In the genomic region with DNA sequence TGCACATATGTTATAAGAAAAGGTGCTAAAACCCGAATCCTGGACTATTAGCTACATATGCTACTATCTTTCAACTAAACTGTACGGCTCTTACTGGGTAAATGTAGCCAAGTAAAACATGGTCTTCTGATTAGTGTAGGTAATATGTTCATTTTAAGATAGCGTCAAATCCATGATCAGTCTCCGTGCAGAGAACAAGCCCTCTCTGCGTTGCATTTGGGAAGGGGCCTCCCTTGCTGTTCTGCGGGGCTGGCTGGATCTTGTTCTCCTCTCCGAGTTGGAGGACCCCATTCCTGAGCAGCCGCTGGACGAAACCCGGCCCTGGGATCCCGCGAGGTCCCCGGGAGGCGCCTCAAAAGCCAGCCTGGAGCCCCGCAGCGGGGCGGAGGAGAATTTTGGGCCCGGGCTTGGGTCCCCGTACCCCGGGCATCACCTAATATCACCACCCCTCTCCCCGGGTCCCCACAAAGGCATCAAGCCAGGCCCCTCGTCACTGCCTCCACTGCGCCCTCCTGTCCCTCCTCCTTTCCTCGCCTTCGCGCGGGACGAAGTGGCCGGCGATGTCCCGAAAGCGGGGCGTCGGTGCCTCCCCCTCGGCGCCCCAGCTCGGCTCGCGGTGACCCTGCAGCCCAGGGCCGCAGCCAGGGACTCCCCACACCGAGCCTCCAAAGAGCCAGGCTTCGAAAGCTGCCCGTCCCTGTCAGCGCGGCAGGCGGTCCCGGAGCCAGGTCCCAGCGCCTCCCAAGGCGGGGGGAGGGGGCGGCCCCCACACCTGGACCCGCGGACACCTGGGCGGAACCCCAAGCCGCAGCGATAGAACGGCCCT, we compare ENCODE assay signal across 8 cellular contexts. TPM values are rescaled to one million over a fixed set of nuclear protein-coding genes. Genes with fewer than 3 reads are reported as not detected.
DNase-seq lines count a peak whose midpoint lies in the region; ATAC-seq, FAIRE-seq and TF ChIP-seq lines count a peak whose summit lies in the region.

No MANE protein-coding gene starts in this region.

- DNase-seq in astrocyte of the spinal cord (ENCODE audit: low read depth, low spot score), result no peak
- peak; percentile 74 for DNase-seq in kidney
- no peak for DNase-seq in NCI-H1417 treated with DMSO at 0.1 percent for 48 hours (lab: John Stamatoyannopoulos, UW)
- DNase-seq in NCI-H510A treated with DMSO at 0.1 percent for 48 hours (lab: John Stamatoyannopoulos, UW), result no peak
- DNase-seq in activated CD4-positive, alpha-beta T cell treated with anti-CD3 and anti-CD28 coated beads for 4 hours, result no peak

- intact Hi-C loops in kidney (cut with DNase I), result no loop called here

- peaks cover 18 to 28% of the 10 kb centered on the region in 2 donors for H3K27me3 ChIP-seq in stomach smooth muscle (ENCODE audit: control insufficient read depth in 1 of 2, insufficient read depth in 2 of 2, low read length in 2 of 2)

- no peaks in the 10 kb centered on the region for H3K9me3 ChIP-seq in kidney (ENCODE audit: control insufficient read depth in 1 of 2, low read length in 2 of 2)
- H3K9me3 ChIP-seq in stomach smooth muscle (ENCODE audit: control insufficient read depth in 2 of 2, low read length in 2 of 2), result no peaks in the 10 kb centered on the region

- H3K27ac ChIP-seq in kidney (ENCODE audit: low read depth in 2 of 2, low read length in 2 of 2), result no peak overlapping the region
- no peak overlapping the region for H3K27ac ChIP-seq in stomach smooth muscle (ENCODE audit: low read length)

- in situ Hi-C loops in astrocyte of the spinal cord (cut with HindIII; ENCODE audit: low sequenced_read_pairs), result no loop called here

- no peak for TF ChIP-seq CTCF in astrocyte of the spinal cord (IDR thresholded peaks at IDR 0.05; ENCODE audit: low read depth, low read length)
- no peak for TF ChIP-seq CTCF in kidney (IDR thresholded peaks at IDR 0.05; ENCODE audit: borderline replicate concordance, extremely low read depth, insufficient read depth)

- peak overlapping the region in 1 of 2 donors; percentile 28 for H3K9ac ChIP-seq in kidney (ENCODE audit: low read length in 2 of 2)
- H3K9ac ChIP-seq in stomach smooth muscle (ENCODE audit: low read length in 2 of 2), result no peak overlapping the region

- H3K36me3 ChIP-seq in kidney (ENCODE audit: control insufficient read depth in 1 of 2, insufficient read depth in 2 of 2, low read length in 2 of 2) (no peaks in the 10 kb centered on the region), stomach smooth muscle (ENCODE audit: control insufficient read depth in 2 of 2, insufficient read depth in 2 of 2, low read length in 2 of 2) (no peaks in the 10 kb centered on the region)

- ATAC-seq in GM21786 (IDR thresholded peaks at IDR 0.05; ENCODE audit: unreplicated experiment), result peak; percentile 28
- no peak for ATAC-seq in HG02678 (IDR thresholded peaks at IDR 0.05; ENCODE audit: unreplicated experiment)

- peaks cover 0 to 5% of the 10 kb centered on the region in 2 donors for H3K4me1 ChIP-seq in kidney (ENCODE audit: control insufficient read depth in 1 of 2, insufficient read depth in 1 of 2, low read depth in 1 of 2, low read length in 2 of 2)
- peaks cover 9% of the 10 kb centered on the region for H3K4me1 ChIP-seq in stomach smooth muscle (ENCODE audit: control insufficient read depth, insufficient read depth, low read length)

- H3K4me3 ChIP-seq in astrocyte of the spinal cord (ENCODE audit: low read depth, low read length) (peak overlapping the region; percentile 44), kidney (ENCODE audit: low read length in 2 of 2) (peak overlapping the region; percentile 59 to 63), stomach smooth muscle (ENCODE audit: low read length in 2 of 2) (peak overlapping the region; percentile 53 to 74)

- FAIRE-seq in kidney (lab: Jason Lieb, UNC), result no peak

RNA-seq across cellular contexts. Expression of a gene that starts 54.5 kb away (rescaled TPM):
- total RNA-seq in kidney, result 40.4 TPM
- 27.5 TPM for polyA plus RNA-seq in kidney (ENCODE audit: insufficient read depth, low read depth, low replicate concordance)
